ENCODE assay signal across 18 cellular contexts in genomic region chr6:99184696-99185095, GRCh38.
A peak's percentile ranks its signal among the peaks of the same experiment; 100 is the strongest.
DNase-seq lines count a peak whose midpoint lies in the region; ATAC-seq, FAIRE-seq and TF ChIP-seq lines count a peak whose summit lies in the region.
"Had no signal": no experiment of that assay in that cellular context is flagged by ENCODE, and none has a peak within 500 bp of the region (broad histone marks: within the 10 kb centered on the region; RNA-seq: fewer than 3 reads in every experiment).

No MANE protein-coding gene starts in this region.

- H3F3A ChIP-seq in neural progenitor cell (ENCODE audit: low read depth) = no peaks in the 10 kb centered on the region

- DNase-seq in AML-193 (lab: John Stamatoyannopoulos, UW) (peak; percentile 76 to 78), NCI-H69 (lab: John Stamatoyannopoulos, UW) (peak; percentile 46), bronchial epithelial cell (ENCODE audit: low read depth) (peak; percentile 66), neural progenitor cell (ENCODE audit: low spot score) (no peak), hypothalamus (lab: John Stamatoyannopoulos, UW) (no peak)
- DNase-seq in activated effector memory CD4-positive, alpha-beta T cell treated with Interleukin-2 at 50 U/mL for 16 hours = no peak
- DNase-seq: BE2C; C1 segment of cervical spinal cord; CD4-positive, CD25-positive, alpha-beta regulatory T cell; CD8-positive, alpha-beta memory T cell; DMS 273 treated with DMSO at 0.1 percent for 48 hours; DMS53; DND-41; EL; GM23248 had no signal

- no peak overlapping the region for H3K4me3 Mint-ChIP-seq in neural progenitor cell
- H3K4me3 Mint-ChIP-seq: CD4-positive, CD25-positive, alpha-beta regulatory T cell; CD8-positive, alpha-beta memory T cell had no signal

- FAIRE-seq in bronchial epithelial cell (lab: Jason Lieb, UNC) = no peak
- FAIRE-seq: GM12878 had no signal

- peak overlapping the region; percentile 78 for H3K27ac Mint-ChIP-seq in neural progenitor cell
- H3K27ac Mint-ChIP-seq: CD4-positive, CD25-positive, alpha-beta regulatory T cell; CD8-positive, alpha-beta memory T cell had no signal

- H3K4me3 ChIP-seq in bronchial epithelial cell (ENCODE audit: low read depth, low read length) (no peak overlapping the region), neural progenitor cell (no peak overlapping the region)
- H3K4me3 ChIP-seq: GM12878, GM23248, HAP-1 had no signal

- H3K9ac ChIP-seq in neural progenitor cell = no peak overlapping the region
- H3K9ac ChIP-seq: GM23248 had no signal

- peaks cover 34% of the 10 kb centered on the region for H3K4me1 Mint-ChIP-seq in neural progenitor cell
- H3K4me1 Mint-ChIP-seq: CD4-positive, CD25-positive, alpha-beta regulatory T cell had no signal

- H2AFZ ChIP-seq in neural progenitor cell (replicated peaks) = no peak overlapping the region
- H2AFZ ChIP-seq: GM23248 had no signal

- no peak overlapping the region for H3K27ac ChIP-seq in neural progenitor cell
- H3K27ac ChIP-seq: GM23248 had no signal

- H3K9me3 ChIP-seq in neural progenitor cell (ENCODE audit: low read depth) = peaks cover 14% of the 10 kb centered on the region
- H3K9me3 ChIP-seq: BE2C, HAP-1 had no signal

- peaks cover 7% of the 10 kb centered on the region for H3K4me1 ChIP-seq in neural progenitor cell
- H3K4me1 ChIP-seq: BE2C, HAP-1 had no signal

- peaks cover 2% of the 10 kb centered on the region for H3K27me3 Mint-ChIP-seq in neural progenitor cell (ENCODE audit: insufficient read depth, low read depth)
- H3K27me3 Mint-ChIP-seq: CD4-positive, CD25-positive, alpha-beta regulatory T cell had no signal

- peaks cover 26% of the 10 kb centered on the region for H3K9me3 Mint-ChIP-seq in neural progenitor cell

- H4K20me1 ChIP-seq in neural progenitor cell (ENCODE audit: low read depth) = no peaks in the 10 kb centered on the region

- no peaks in the 10 kb centered on the region for H3K79me2 ChIP-seq in neural progenitor cell (ENCODE audit: low read depth)

- TF ChIP-seq CTCF in bronchial epithelial cell (IDR thresholded peaks at IDR 0.05; ENCODE audit: insufficient read depth, low read length, severe bottlenecking) (no peak), neural progenitor cell (IDR thresholded peaks at IDR 0.05) (no peak)

- no peak overlapping the region for H3K4me2 ChIP-seq in neural progenitor cell

- peaks cover 5% of the 10 kb centered on the region for H3K36me3 Mint-ChIP-seq in neural progenitor cell
- H3K36me3 Mint-ChIP-seq: CD4-positive, CD25-positive, alpha-beta regulatory T cell; CD8-positive, alpha-beta memory T cell had no signal

- no peak for ATAC-seq in GM21529 (IDR thresholded peaks at IDR 0.05; ENCODE audit: unreplicated experiment)
- ATAC-seq: GM12878 had no signal

- H3K36me3 ChIP-seq in bronchial epithelial cell (ENCODE audit: control insufficient read depth, insufficient read depth, low read length) = no peaks in the 10 kb centered on the region
- H3K36me3 ChIP-seq in neural progenitor cell = no peaks in the 10 kb centered on the region
- H3K36me3 ChIP-seq: BE2C, HAP-1 had no signal

- H3K27me3 ChIP-seq in bronchial epithelial cell (ENCODE audit: control insufficient read depth, insufficient read depth, low read length) = no peaks in the 10 kb centered on the region
- no peaks in the 10 kb centered on the region for H3K27me3 ChIP-seq in neural progenitor cell
- H3K27me3 ChIP-seq: BE2C had no signal

Comparison
In these comparisons a context has a peak if more than half of its experiments do, and no peak if none do; other contexts are left out.
1. DNase-seq: peak in AML-193 (2 of 2), NCI-H69 (single experiment) and bronchial epithelial cell (single experiment); none in neural progenitor cell (single experiment), activated effector memory CD4-positive, alpha-beta T cell treated with Interleukin-2 at 50 U/mL for 16 hours (single experiment) and hypothalamus (0 of 51).